Comparison of ENCODE assay signal across 1 cellular context in the genomic region with DNA sequence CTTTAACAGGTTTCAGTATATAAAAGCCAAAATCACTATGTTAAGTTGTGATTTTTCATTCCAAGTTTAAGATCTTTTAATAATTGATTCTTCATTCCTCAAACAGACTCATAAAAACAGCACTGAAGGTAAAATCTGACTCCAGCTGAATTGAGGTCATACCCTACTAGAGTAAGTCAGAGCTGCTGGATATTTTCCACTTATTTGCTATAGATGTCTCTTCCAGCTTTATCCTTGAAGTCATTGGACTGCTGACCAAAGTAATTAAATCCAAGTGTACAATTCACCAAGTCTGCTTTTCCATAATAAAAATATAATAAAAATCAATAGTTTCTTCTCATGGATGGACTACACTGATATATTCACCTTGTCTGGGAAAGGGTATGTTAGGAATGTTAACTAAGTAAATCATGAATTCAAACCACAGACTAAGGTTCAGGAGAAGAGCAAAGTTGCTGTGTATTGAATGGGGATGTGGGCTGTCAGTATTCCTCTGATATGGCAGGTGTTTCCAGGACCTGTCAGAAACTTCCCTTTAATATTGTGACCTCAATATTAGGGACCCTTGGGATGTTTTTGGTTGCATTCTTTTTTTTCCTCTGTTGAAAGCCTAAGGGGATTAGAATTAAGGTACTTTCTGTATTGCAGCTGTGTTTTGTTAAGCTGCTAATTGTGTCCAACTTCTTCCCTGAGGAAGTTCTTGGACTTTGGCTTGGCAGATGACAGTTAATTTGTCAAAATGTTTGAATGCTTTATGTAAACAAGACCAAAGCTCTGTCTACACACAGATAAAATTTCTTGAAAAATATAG.
TF ChIP-seq lines count a peak whose summit lies in the region.

No MANE protein-coding gene starts in this region.

TF ChIP-seq in HepG2, 621 proteins besides CTCF, POLR2A, EP300 and RAD21 (continued from another document):
- peak; percentile 43 for TF ChIP-seq ARID5B (CRISPR knock-in tag; IDR thresholded peaks at IDR 0.05)
- no peak for TF ChIP-seq ZNF619 (CRISPR knock-in tag; IDR thresholded peaks at IDR 0.05)
- TF ChIP-seq DPF2 (CRISPR knock-in tag; IDR thresholded peaks at IDR 0.05; ENCODE audit: borderline replicate concordance, low read depth): no peak
- TF ChIP-seq HOXA5 (CRISPR knock-in tag; IDR thresholded peaks at IDR 0.05): peak; percentile 99
- TF ChIP-seq PBX2 (CRISPR knock-in tag; IDR thresholded peaks at IDR 0.05): peak; percentile 66
- peak; percentile 80 for TF ChIP-seq HNF4A (CRISPR knock-in tag; IDR thresholded peaks at IDR 0.05)
- 0 out of 2 replicates have a peak, but pooled peaks have one; percentile 10 for TF ChIP-seq HDAC2 (CRISPR knock-in tag; IDR thresholded peaks at IDR 0.05)
- peak; percentile 87 for TF ChIP-seq PAXIP1 (CRISPR knock-in tag; conservative IDR thresholded peaks at IDR 0.05)
- TF ChIP-seq MEIS2 (CRISPR knock-in tag; IDR thresholded peaks at IDR 0.05): peak; percentile 90; the same call in 1 of the 2 replicates
- TF ChIP-seq NCOR1 (IDR thresholded peaks at IDR 0.05; ENCODE audit: borderline replicate concordance, low read length): peak; percentile 58; the same call in 1 of the 2 replicates
- TF ChIP-seq FOXA1 (IDR thresholded peaks at IDR 0.05): no peak
- peak; percentile 70 for TF ChIP-seq FOXA1 (CRISPR knock-in tag; IDR thresholded peaks at IDR 0.05)
- peak; percentile 61; the same call in 1 of the 2 replicates for TF ChIP-seq FOXJ3 (CRISPR knock-in tag; IDR thresholded peaks at IDR 0.05; ENCODE audit: borderline replicate concordance)
- 0 out of 2 replicates have a peak, but pooled peaks have one; percentile 28 for TF ChIP-seq CBFB (CRISPR knock-in tag; IDR thresholded peaks at IDR 0.05)
- TF ChIP-seq MIXL1 (CRISPR knock-in tag; IDR thresholded peaks at IDR 0.05): peak; percentile 59
- no peak for TF ChIP-seq KLF11 (CRISPR knock-in tag; IDR thresholded peaks at IDR 0.05)
- TF ChIP-seq, protein P1, sequence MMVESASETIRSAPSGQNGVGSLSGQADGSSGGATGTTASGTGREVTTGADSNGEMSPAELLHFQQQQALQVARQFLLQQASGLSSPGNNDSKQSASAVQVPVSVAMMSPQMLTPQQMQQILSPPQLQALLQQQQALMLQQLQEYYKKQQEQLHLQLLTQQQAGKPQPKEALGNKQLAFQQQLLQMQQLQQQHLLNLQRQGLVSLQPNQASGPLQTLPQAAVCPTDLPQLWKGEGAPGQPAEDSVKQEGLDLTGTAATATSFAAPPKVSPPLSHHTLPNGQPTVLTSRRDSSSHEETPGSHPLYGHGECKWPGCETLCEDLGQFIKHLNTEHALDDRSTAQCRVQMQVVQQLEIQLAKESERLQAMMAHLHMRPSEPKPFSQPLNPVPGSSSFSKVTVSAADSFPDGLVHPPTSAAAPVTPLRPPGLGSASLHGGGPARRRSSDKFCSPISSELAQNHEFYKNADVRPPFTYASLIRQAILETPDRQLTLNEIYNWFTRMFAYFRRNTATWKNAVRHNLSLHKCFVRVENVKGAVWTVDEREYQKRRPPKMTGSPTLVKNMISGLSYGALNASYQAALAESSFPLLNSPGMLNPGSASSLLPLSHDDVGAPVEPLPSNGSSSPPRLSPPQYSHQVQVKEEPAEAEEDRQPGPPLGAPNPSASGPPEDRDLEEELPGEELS (CRISPR knock-in tag; IDR thresholded peaks at IDR 0.05): 0 out of 2 replicates have a peak, but pooled peaks have one; percentile 6
- no peak for TF ChIP-seq IRX3 (CRISPR knock-in tag; IDR thresholded peaks at IDR 0.05; ENCODE audit: borderline replicate concordance, low read depth)
- TF ChIP-seq KDM6A (CRISPR knock-in tag; IDR thresholded peaks at IDR 0.05; ENCODE audit: low read depth): 0 out of 2 replicates have a peak, but pooled peaks have one; percentile 21
- TF ChIP-seq ARID3A (IDR thresholded peaks at IDR 0.05; ENCODE audit: low read depth, low read length): peak; percentile 21
- 0 out of 2 replicates have a peak, but pooled peaks have one; percentile 58 for TF ChIP-seq ONECUT2 (CRISPR knock-in tag; IDR thresholded peaks at IDR 0.05)
- TF ChIP-seq, protein P2, sequence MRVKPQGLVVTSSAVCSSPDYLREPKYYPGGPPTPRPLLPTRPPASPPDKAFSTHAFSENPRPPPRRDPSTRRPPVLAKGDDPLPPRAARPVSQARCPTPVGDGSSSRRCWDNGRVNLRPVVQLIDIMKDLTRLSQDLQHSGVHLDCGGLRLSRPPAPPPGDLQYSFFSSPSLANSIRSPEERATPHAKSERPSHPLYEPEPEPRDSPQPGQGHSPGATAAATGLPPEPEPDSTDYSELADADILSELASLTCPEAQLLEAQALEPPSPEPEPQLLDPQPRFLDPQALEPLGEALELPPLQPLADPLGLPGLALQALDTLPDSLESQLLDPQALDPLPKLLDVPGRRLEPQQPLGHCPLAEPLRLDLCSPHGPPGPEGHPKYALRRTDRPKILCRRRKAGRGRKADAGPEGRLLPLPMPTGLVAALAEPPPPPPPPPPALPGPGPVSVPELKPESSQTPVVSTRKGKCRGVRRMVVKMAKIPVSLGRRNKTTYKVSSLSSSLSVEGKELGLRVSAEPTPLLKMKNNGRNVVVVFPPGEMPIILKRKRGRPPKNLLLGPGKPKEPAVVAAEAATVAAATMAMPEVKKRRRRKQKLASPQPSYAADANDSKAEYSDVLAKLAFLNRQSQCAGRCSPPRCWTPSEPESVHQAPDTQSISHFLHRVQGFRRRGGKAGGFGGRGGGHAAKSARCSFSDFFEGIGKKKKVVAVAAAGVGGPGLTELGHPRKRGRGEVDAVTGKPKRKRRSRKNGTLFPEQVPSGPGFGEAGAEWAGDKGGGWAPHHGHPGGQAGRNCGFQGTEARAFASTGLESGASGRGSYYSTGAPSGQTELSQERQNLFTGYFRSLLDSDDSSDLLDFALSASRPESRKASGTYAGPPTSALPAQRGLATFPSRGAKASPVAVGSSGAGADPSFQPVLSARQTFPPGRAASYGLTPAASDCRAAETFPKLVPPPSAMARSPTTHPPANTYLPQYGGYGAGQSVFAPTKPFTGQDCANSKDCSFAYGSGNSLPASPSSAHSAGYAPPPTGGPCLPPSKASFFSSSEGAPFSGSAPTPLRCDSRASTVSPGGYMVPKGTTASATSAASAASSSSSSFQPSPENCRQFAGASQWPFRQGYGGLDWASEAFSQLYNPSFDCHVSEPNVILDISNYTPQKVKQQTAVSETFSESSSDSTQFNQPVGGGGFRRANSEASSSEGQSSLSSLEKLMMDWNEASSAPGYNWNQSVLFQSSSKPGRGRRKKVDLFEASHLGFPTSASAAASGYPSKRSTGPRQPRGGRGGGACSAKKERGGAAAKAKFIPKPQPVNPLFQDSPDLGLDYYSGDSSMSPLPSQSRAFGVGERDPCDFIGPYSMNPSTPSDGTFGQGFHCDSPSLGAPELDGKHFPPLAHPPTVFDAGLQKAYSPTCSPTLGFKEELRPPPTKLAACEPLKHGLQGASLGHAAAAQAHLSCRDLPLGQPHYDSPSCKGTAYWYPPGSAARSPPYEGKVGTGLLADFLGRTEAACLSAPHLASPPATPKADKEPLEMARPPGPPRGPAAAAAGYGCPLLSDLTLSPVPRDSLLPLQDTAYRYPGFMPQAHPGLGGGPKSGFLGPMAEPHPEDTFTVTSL (CRISPR knock-in tag; IDR thresholded peaks at IDR 0.05; ENCODE audit: borderline replicate concordance): peak; percentile 83; the same call in 1 of the 2 replicates
- no peak for TF ChIP-seq ZNF513 (CRISPR knock-in tag; conservative IDR thresholded peaks at IDR 0.05)
